ENCODE assay signal across 15 cellular contexts in the genomic region with DNA sequence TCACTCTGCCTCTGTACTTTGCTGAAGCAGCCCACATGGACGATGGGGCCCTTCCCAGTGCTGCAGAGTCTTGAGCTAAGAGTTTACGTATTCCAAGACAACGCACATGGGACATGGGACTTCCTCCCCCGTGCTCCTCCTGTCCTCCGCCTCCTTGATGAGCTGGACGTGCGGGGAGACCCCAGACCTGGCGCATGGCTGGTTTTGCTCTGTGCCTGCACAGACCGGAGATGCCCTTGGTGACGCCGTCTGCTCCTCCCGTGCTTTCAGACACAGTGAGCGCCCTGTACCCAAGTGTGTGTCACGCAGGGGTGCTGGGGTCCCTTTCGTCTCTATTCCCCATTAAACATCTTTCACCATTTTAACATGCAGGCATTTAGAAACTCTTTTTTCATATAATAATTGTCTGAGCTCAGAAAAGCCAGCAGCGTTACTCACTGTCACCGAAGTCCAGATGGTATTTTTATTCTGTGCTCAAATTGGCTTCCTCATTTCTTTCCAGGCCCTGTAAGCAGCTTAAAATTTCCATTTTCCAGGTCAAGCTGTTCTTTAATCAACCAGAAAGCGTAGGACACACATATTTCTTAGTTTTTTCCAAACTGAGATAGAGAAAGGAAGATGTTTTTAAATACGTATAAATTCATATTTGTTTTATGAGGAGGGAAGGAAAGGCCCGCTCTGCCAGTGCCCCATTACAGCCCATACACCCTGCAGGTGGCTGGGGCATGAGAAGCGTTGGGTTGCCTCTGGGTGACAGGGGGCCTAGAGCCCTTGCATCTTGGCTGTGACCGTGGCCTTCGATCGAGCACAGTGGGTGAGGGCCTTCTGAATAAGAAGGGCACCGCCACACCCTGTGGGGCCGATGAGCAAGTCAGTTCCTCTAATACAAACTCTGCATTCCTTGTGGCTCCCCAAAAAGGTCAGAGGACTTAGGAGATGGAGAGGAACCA. TPM values are rescaled to one million over a fixed set of nuclear protein-coding genes. Genes with fewer than 3 reads are reported as not detected.
A peak's percentile ranks its signal among the peaks of the same experiment; 100 is the strongest.
DNase-seq lines count a peak whose midpoint lies in the region; ATAC-seq, FAIRE-seq and TF ChIP-seq lines count a peak whose summit lies in the region.
"Had no signal": no experiment of that assay in that cellular context is flagged by ENCODE, and none has a peak within 500 bp of the region (broad histone marks: within the 10 kb centered on the region; RNA-seq: fewer than 3 reads in every experiment).

No MANE protein-coding gene starts in this region.

- no peak overlapping the region for H2BK120ac ChIP-seq in H1 (replicated peaks; ENCODE audit: low read depth, low read length)

- FAIRE-seq in H1 (lab: Jason Lieb, UNC): no peak
- FAIRE-seq: A204.1, islet of Langerhans had no signal

- H4K91ac ChIP-seq in H1 (replicated peaks; ENCODE audit: insufficient read length, low read length): no peak overlapping the region

- no peak overlapping the region for H3K14ac ChIP-seq in H1 (ENCODE audit: insufficient read length)

- no peak overlapping the region; the same call in 1 of the 2 replicates for H2AK5ac ChIP-seq in H1 (ENCODE audit: low read depth, low read length)

- peak overlapping the region; percentile 81 for H3K27ac Mint-ChIP-seq in stimulated activated naive B cell treated with anti-CD40 and anti-IgM and Interleukin-4, amounts not matched to agents 10 μg/mL and 1 μg/mL and 100 μg/mL, for 72 hours
- no peak overlapping the region for H3K27ac Mint-ChIP-seq in activated CD8-positive, alpha-beta memory T cell treated with anti-CD3 and anti-CD28 coated beads, Interleukin-2, amount 10 ng/mL, durations not matched to agents 7 days and 5 days
- H3K27ac Mint-ChIP-seq in progenitor cell of endocrine pancreas: no peak overlapping the region
- H3K27ac Mint-ChIP-seq: activated naive CD8-positive, alpha-beta T cell treated with anti-CD3 and anti-CD28 coated beads, Interleukin-2, amount 10 ng/mL, durations not matched to agents 7 days and 5 days; CD8-positive, alpha-beta T cell; HFFc6 had no signal

- H3K18ac ChIP-seq in H1 (ENCODE audit: extremely low read depth, low read length): no peak overlapping the region

- H4K5ac ChIP-seq in H1 (ENCODE audit: insufficient read length, low read depth, low read length): no peak overlapping the region

- no peak overlapping the region for H3K27ac ChIP-seq in H1 (ENCODE audit: low read depth, low read length)

- no peak for TF ChIP-seq POLR2A in H1 (IDR thresholded peaks at IDR 0.05; ENCODE audit: control extremely low read depth in 1 of 2, low read depth in 2 of 2, low read length in 2 of 2)

- no peaks in the 10 kb centered on the region for H3K36me3 ChIP-seq in H1 (ENCODE audit: control insufficient read depth in 2 of 4, insufficient read depth in 4 of 4, low read length in 3 of 4)

- no peaks in the 10 kb centered on the region for H3K9me3 ChIP-seq in H1 (ENCODE audit: insufficient read depth in 2 of 2, low read depth in 1 of 2, low read length in 1 of 2)

- CTCF ChIA-PET in H1 (lab: Charles Lee; ENCODE audit: partially characterized antibody): no interaction called here
- CTCF ChIA-PET in activated CD8-positive, alpha-beta memory T cell treated with anti-CD3 and anti-CD28 coated beads, Interleukin-2, amount 10 ng/mL, durations not matched to agents 7 days and 5 days (lab: Charles Lee): no interaction called here

- peak; percentile 55 to 58 for DNase-seq in NCI-H524 (lab: John Stamatoyannopoulos, UW)
- DNase-seq in NCI-H524 treated with DMSO at 0.1 percent for 48 hours (lab: John Stamatoyannopoulos, UW): no peak
- peak; percentile 47 for DNase-seq in NOMO-1 treated with DMSO at 0.1 percent for 48 hours (lab: John Stamatoyannopoulos, UW; ENCODE audit: unreplicated experiment)
- DNase-seq in H1 (ENCODE audit: low read depth in 1 of 2, low spot score in 2 of 2): no peak
- no peak for DNase-seq in stimulated activated naive B cell treated with anti-CD40 and anti-IgM and Interleukin-4, amounts not matched to agents 10 μg/mL and 1 μg/mL and 100 μg/mL, for 72 hours
- DNase-seq in activated CD8-positive, alpha-beta memory T cell treated with anti-CD3 and anti-CD28 coated beads, Interleukin-2, amount 10 ng/mL, durations not matched to agents 7 days and 5 days: no peak
- no peak for DNase-seq in activated gamma-delta T cell treated with Interleukin-2 at 50 U/mL for 16 hours
- no peak for DNase-seq in progenitor cell of endocrine pancreas (ENCODE audit: low spot score, unreplicated experiment)
- DNase-seq: activated naive CD8-positive, alpha-beta T cell treated with anti-CD3 and anti-CD28 coated beads, Interleukin-2, amount 10 ng/mL, durations not matched to agents 7 days and 5 days; CD8-positive, alpha-beta T cell; HFFc6; KG1; RPMI8226 had no signal

- no peaks in the 10 kb centered on the region; a peak in 1 of 7 replicates for H3K27me3 ChIP-seq in H1 (replicated peaks in 1 of 4; ENCODE audit: control insufficient read depth in 3 of 4, extremely low read depth in 1 of 4, insufficient read depth in 3 of 4, low read length in 3 of 4)

- H3K23me2 ChIP-seq in H1 (ENCODE audit: low read depth, low read length): peaks cover 10% of the 10 kb centered on the region; the same call in 1 of the 2 replicates

- no peak overlapping the region for H3K4me3 ChIP-seq in H1 (ENCODE audit: extremely low read depth in 1 of 4, insufficient read depth in 2 of 4, low read depth in 3 of 4, low read length in 4 of 4)

- peaks cover 12 to 14% of the 10 kb centered on the region in 2 donors for H3K4me1 Mint-ChIP-seq in stimulated activated naive B cell treated with anti-CD40 and anti-IgM and Interleukin-4, amounts not matched to agents 10 μg/mL and 1 μg/mL and 100 μg/mL, for 72 hours
- H3K4me1 Mint-ChIP-seq in activated CD8-positive, alpha-beta memory T cell treated with anti-CD3 and anti-CD28 coated beads, Interleukin-2, amount 10 ng/mL, durations not matched to agents 7 days and 5 days: no peaks in the 10 kb centered on the region
- no peaks in the 10 kb centered on the region for H3K4me1 Mint-ChIP-seq in progenitor cell of endocrine pancreas (ENCODE audit: low read depth)
- H3K4me1 Mint-ChIP-seq: activated naive CD8-positive, alpha-beta T cell treated with anti-CD3 and anti-CD28 coated beads, Interleukin-2, amount 10 ng/mL, durations not matched to agents 7 days and 5 days had no signal

- no peak for TF ChIP-seq CTCF in H1 (IDR thresholded peaks at IDR 0.05; ENCODE audit: control extremely low read depth in 1 of 3, insufficient read depth in 1 of 3, low read depth in 1 of 3, low read length in 3 of 3)
- TF ChIP-seq CTCF in progenitor cell of endocrine pancreas (IDR thresholded peaks at IDR 0.05; ENCODE audit: unreplicated experiment): no peak

- no peaks in the 10 kb centered on the region for H3K79me1 ChIP-seq in H1 (ENCODE audit: low read depth, low read length)

- no peak for TF ChIP-seq RAD21 in H1 (IDR thresholded peaks at IDR 0.05 in 1 of 2, conservative IDR thresholded peaks at IDR 0.05 in 1 of 2; ENCODE audit: low read depth in 2 of 2, low read length in 2 of 2)

- H3K79me2 ChIP-seq in H1 (ENCODE audit: control insufficient read depth in 1 of 2, insufficient read depth in 2 of 2, low read length in 2 of 2): no peaks in the 10 kb centered on the region

- no peak overlapping the region for H2AFZ ChIP-seq in H1 (ENCODE audit: low read length)

- H2BK12ac ChIP-seq in H1 (ENCODE audit: low read depth, low read length): 0 out of 2 replicates have a peak overlapping the region, but pooled peaks have one; percentile 10

- H3K56ac ChIP-seq in H1 (replicated peaks; ENCODE audit: insufficient read length, low read depth, low read length): peak overlapping the region; percentile 99

- no peak overlapping the region for H4K8ac ChIP-seq in H1 (ENCODE audit: extremely low read depth, insufficient read depth, low read length)

- H4K20me1 ChIP-seq in H1 (replicated peaks in 1 of 2; ENCODE audit: control insufficient read depth in 1 of 2, insufficient read depth in 2 of 2, low read length in 2 of 2): peaks cover 0 to 7% of the 10 kb centered on the region in 2 experiments

- peak; percentile 34 to 45 for ATAC-seq in stimulated activated naive B cell treated with anti-CD40 and anti-IgM and Interleukin-4, amounts not matched to agents 10 μg/mL and 1 μg/mL and 100 μg/mL, for 72 hours (replicated peaks)
- ATAC-seq in activated CD8-positive, alpha-beta memory T cell treated with anti-CD3 and anti-CD28 coated beads, Interleukin-2, amount 10 ng/mL, durations not matched to agents 7 days and 5 days: no peak
- ATAC-seq: CD8-positive, alpha-beta T cell had no signal

- H2BK15ac ChIP-seq in H1 (ENCODE audit: low read length): 0 out of 2 replicates have a peak overlapping the region, but pooled peaks have one; percentile 29

- H3K4ac ChIP-seq in H1 (replicated peaks; ENCODE audit: insufficient read length, low read depth, low read length): no peak overlapping the region

- H3K23ac ChIP-seq in H1 (ENCODE audit: insufficient read length): no peak overlapping the region

- no peaks in the 10 kb centered on the region for H3K9me3 Mint-ChIP-seq in stimulated activated naive B cell treated with anti-CD40 and anti-IgM and Interleukin-4, amounts not matched to agents 10 μg/mL and 1 μg/mL and 100 μg/mL, for 72 hours
- no peaks in the 10 kb centered on the region for H3K9me3 Mint-ChIP-seq in activated CD8-positive, alpha-beta memory T cell treated with anti-CD3 and anti-CD28 coated beads, Interleukin-2, amount 10 ng/mL, durations not matched to agents 7 days and 5 days (ENCODE audit: low read depth)
- H3K9me3 Mint-ChIP-seq in progenitor cell of endocrine pancreas (ENCODE audit: low read depth): no peaks in the 10 kb centered on the region
- H3K9me3 Mint-ChIP-seq: activated naive CD8-positive, alpha-beta T cell treated with anti-CD3 and anti-CD28 coated beads, Interleukin-2, amount 10 ng/mL, durations not matched to agents 7 days and 5 days; CD8-positive, alpha-beta T cell; HFFc6 had no signal

- no peak overlapping the region for H3K4me2 ChIP-seq in H1 (ENCODE audit: insufficient read depth in 1 of 2, low read depth in 2 of 2, low read length in 2 of 2)

- H3K27me3 Mint-ChIP-seq in stimulated activated naive B cell treated with anti-CD40 and anti-IgM and Interleukin-4, amounts not matched to agents 10 μg/mL and 1 μg/mL and 100 μg/mL, for 72 hours: peaks cover 0 to 3% of the 10 kb centered on the region in 2 donors
- H3K27me3 Mint-ChIP-seq in activated CD8-positive, alpha-beta memory T cell treated with anti-CD3 and anti-CD28 coated beads, Interleukin-2, amount 10 ng/mL, durations not matched to agents 7 days and 5 days: peaks cover 4% of the 10 kb centered on the region
- H3K27me3 Mint-ChIP-seq in progenitor cell of endocrine pancreas: peaks cover 9% of the 10 kb centered on the region
- H3K27me3 Mint-ChIP-seq: activated naive CD8-positive, alpha-beta T cell treated with anti-CD3 and anti-CD28 coated beads, Interleukin-2, amount 10 ng/mL, durations not matched to agents 7 days and 5 days had no signal

- no peak overlapping the region for H2BK20ac ChIP-seq in H1 (ENCODE audit: low read length)

- 90% methylated on average over 22 of the region's 26 CpGs; no CpG with 5 or more reads in 1 of the 2 experiments for WGBS in H1 (ENCODE audit: extremely low coverage in 1 of 2, insufficient coverage in 1 of 2, insufficient read length in 1 of 2, insufficient replicate concordance in 2 of 2, low coverage in 1 of 2, low lambda C conversion rate in 2 of 2, missing lambda C conversion rate in 1 of 2), 2 experiments

- H3K4me1 ChIP-seq in H1 (replicated peaks in 1 of 4; ENCODE audit: control insufficient read depth in 3 of 4, insufficient read depth in 4 of 4, low read length in 3 of 4): no peaks in the 10 kb centered on the region; a peak in 1 of 7 replicates

- TF ChIP-seq EP300 in H1 (IDR thresholded peaks at IDR 0.05; ENCODE audit: borderline replicate concordance in 1 of 2, low read depth in 2 of 2, low read length in 2 of 2): no peak

- H2BK5ac ChIP-seq in H1 (ENCODE audit: low read depth, low read length): no peak overlapping the region

- no peaks in the 10 kb centered on the region for H3K36me3 Mint-ChIP-seq in stimulated activated naive B cell treated with anti-CD40 and anti-IgM and Interleukin-4, amounts not matched to agents 10 μg/mL and 1 μg/mL and 100 μg/mL, for 72 hours
- no peaks in the 10 kb centered on the region for H3K36me3 Mint-ChIP-seq in activated CD8-positive, alpha-beta memory T cell treated with anti-CD3 and anti-CD28 coated beads, Interleukin-2, amount 10 ng/mL, durations not matched to agents 7 days and 5 days
- no peaks in the 10 kb centered on the region for H3K36me3 Mint-ChIP-seq in progenitor cell of endocrine pancreas (ENCODE audit: insufficient read depth)
- H3K36me3 Mint-ChIP-seq: activated naive CD8-positive, alpha-beta T cell treated with anti-CD3 and anti-CD28 coated beads, Interleukin-2, amount 10 ng/mL, durations not matched to agents 7 days and 5 days; CD8-positive, alpha-beta T cell had no signal

- no peak overlapping the region for H3K4me3 Mint-ChIP-seq in stimulated activated naive B cell treated with anti-CD40 and anti-IgM and Interleukin-4, amounts not matched to agents 10 μg/mL and 1 μg/mL and 100 μg/mL, for 72 hours
- no peak overlapping the region for H3K4me3 Mint-ChIP-seq in activated CD8-positive, alpha-beta memory T cell treated with anti-CD3 and anti-CD28 coated beads, Interleukin-2, amount 10 ng/mL, durations not matched to agents 7 days and 5 days
- H3K4me3 Mint-ChIP-seq in progenitor cell of endocrine pancreas (ENCODE audit: low read depth): no peak overlapping the region
- H3K4me3 Mint-ChIP-seq: activated naive CD8-positive, alpha-beta T cell treated with anti-CD3 and anti-CD28 coated beads, Interleukin-2, amount 10 ng/mL, durations not matched to agents 7 days and 5 days; CD8-positive, alpha-beta T cell; HFFc6 had no signal

- H3K9ac ChIP-seq in H1 (replicated peaks in 1 of 4; ENCODE audit: extremely low read depth in 1 of 4, low read depth in 3 of 4, low read length in 3 of 4): no peak overlapping the region

- POLR2A ChIA-PET in H1 (lab: Charles Lee; ENCODE audit: partially characterized antibody): no interaction called here

RNA-seq across cellular contexts. Expression of gene ZBTB21, which starts 17.9 kb away (rescaled TPM):
- total RNA-seq in H1 (2021; fragmentation: NEBNext Ultra II Directional; extraction: Animal tissue kit (Norgen Biotek cat#: 25700)): 16.2 and 17.8 TPM in 2 replicates
- 3.9 and 4.0 TPM in 2 replicates for polyA plus RNA-seq in H1 (2011; rRNA removed)
- polyA plus RNA-seq in H1 (2011; cell fraction: cytosol; rRNA removed): 3.8 TPM
- 8.8 TPM for polyA plus RNA-seq in H1 (2011; cell fraction: nucleus; rRNA removed)
- polyA plus RNA-seq in H1 (2012, experiment 1 of 2): 5.4 to 8.5 TPM (median 6.6 TPM) in 4 replicates
- 0.37 TPM for polyA plus RNA-seq in H1 (2012, experiment 2 of 2)
- 7.4 TPM for polyA plus RNA-seq in H1 (2013, experiment 1 of 2)
- 7.1 TPM for polyA plus RNA-seq in H1 (2013, experiment 2 of 2)
- polyA minus RNA-seq in H1 (2011; rRNA and poly(A)+ RNA removed): 16.0 and 24.5 TPM in 2 replicates
- polyA minus RNA-seq in H1 (2011; cell fraction: cytosol; rRNA and poly(A)+ RNA removed): 12.4 TPM
- polyA minus RNA-seq in H1 (2011; cell fraction: nucleus; rRNA and poly(A)+ RNA removed): 24.6 TPM
- 10 to 100 TPM; 14.2 to 16.3 TPM for total RNA-seq in activated CD8-positive, alpha-beta memory T cell treated with anti-CD3 and anti-CD28 coated beads, Interleukin-2, amount 10 ng/mL, durations not matched to agents 7 days and 5 days
- total RNA-seq in progenitor cell of endocrine pancreas: 15.7 and 18.6 TPM in 2 replicates

RNA-seq across cellular contexts. Expression of gene UMODL1, which starts 43.0 kb away (rescaled TPM):
- not detected in 2 replicates for total RNA-seq in H1 (2021; fragmentation: NEBNext Ultra II Directional; extraction: Animal tissue kit (Norgen Biotek cat#: 25700))
- polyA plus RNA-seq in H1 (2011; rRNA removed): 0.02 TPM in 1 of 2 replicates, not detected in the other
- not detected for polyA plus RNA-seq in H1 (2011; cell fraction: cytosol; rRNA removed)
- not detected for polyA plus RNA-seq in H1 (2011; cell fraction: nucleus; rRNA removed)
- polyA plus RNA-seq in H1 (2012, experiment 1 of 2): not detected in 4 replicates
- polyA plus RNA-seq in H1 (2012, experiment 2 of 2): not detected
- polyA plus RNA-seq in H1 (2013, experiment 1 of 2): not detected
- not detected for polyA plus RNA-seq in H1 (2013, experiment 2 of 2)
- not detected in 2 replicates for polyA minus RNA-seq in H1 (2011; rRNA and poly(A)+ RNA removed)
- polyA minus RNA-seq in H1 (2011; cell fraction: cytosol; rRNA and poly(A)+ RNA removed): not detected
- not detected for polyA minus RNA-seq in H1 (2011; cell fraction: nucleus; rRNA and poly(A)+ RNA removed)
- under 1 TPM in 1 of 2 experiments, not detected in 1; 0.05 TPM for total RNA-seq in activated CD8-positive, alpha-beta memory T cell treated with anti-CD3 and anti-CD28 coated beads, Interleukin-2, amount 10 ng/mL, durations not matched to agents 7 days and 5 days
- 0.19 TPM in 1 of 2 replicates, not detected in the other for total RNA-seq in progenitor cell of endocrine pancreas
- total RNA-seq: HFFc6 had no signal

Comparison
In these comparisons a context has a peak if more than half of its experiments do, and no peak if none do; other contexts are left out.
1. DNase-seq: peak in NCI-H524 (2 of 2) and NOMO-1 treated with DMSO at 0.1 percent for 48 hours (single experiment); none in NCI-H524 treated with DMSO at 0.1 percent for 48 hours (single experiment), H1 (0 of 2), stimulated activated naive B cell treated with anti-CD40 and anti-IgM and Interleukin-4, amounts not matched to agents 10 μg/mL and 1 μg/mL and 100 μg/mL, for 72 hours (single experiment), activated CD8-positive, alpha-beta memory T cell treated with anti-CD3 and anti-CD28 coated beads, Interleukin-2, amount 10 ng/mL, durations not matched to agents 7 days and 5 days (single experiment), activated gamma-delta T cell treated with Interleukin-2 at 50 U/mL for 16 hours (single experiment) and progenitor cell of endocrine pancreas (single experiment).